ENCODE assay signal across 2 cellular contexts in the genomic region with DNA sequence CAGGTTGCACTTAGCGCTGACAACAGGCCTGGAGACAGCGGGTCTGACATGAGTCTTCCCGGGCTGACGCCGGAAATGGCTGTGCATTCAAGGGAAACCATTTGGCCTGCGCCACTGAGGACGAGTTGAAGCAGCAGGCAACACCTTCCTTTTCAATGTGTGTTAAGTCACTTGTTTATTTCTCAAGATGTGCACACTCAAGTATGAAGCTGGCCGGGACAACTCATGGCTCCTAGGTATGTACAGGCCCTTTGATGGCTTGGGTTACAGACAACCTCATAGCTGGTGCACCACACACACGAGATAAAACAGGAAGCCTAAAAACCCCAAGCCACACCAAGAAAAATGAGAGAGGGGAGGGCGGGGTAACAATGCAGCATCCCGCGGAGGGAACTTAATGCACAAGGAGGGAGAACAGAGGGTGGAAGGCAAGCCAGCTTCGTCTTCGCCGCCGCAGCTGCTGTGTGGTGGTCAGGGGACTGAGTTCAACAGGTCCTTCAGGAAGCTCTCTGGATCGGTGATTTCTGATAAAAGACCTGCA.
TF ChIP-seq lines count a peak whose summit lies in the region.

No MANE protein-coding gene starts in this region.

TF ChIP-seq in liver, 16 proteins besides CTCF, POLR2A, EP300 and RAD21 (continued from another document):
- TF ChIP-seq REST (IDR thresholded peaks at IDR 0.05) (no peak), SP1 (IDR thresholded peaks at IDR 0.05) (no peak), NR2F2 (IDR thresholded peaks at IDR 0.05) (no peak), FOXA1 (IDR thresholded peaks at IDR 0.05) (no peak), HNF4G (IDR thresholded peaks at IDR 0.05) (no peak), FOXA2 (IDR thresholded peaks at IDR 0.05) (no peak), YY1 (IDR thresholded peaks at IDR 0.05) (no peak)
- TF ChIP-seq, protein P1, sequence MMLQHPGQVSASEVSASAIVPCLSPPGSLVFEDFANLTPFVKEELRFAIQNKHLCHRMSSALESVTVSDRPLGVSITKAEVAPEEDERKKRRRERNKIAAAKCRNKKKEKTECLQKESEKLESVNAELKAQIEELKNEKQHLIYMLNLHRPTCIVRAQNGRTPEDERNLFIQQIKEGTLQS (IDR thresholded peaks at IDR 0.05), result no peak

TF ChIP-seq in HepG2, 621 proteins besides CTCF, POLR2A, EP300 and RAD21 (continued from another document):
- no peak for TF ChIP-seq ATF5 (CRISPR knock-in tag; IDR thresholded peaks at IDR 0.05; ENCODE audit: low read depth)
- TF ChIP-seq ZFP36L1 (CRISPR knock-in tag; IDR thresholded peaks at IDR 0.05), result no peak
- TF ChIP-seq NCOR1 (IDR thresholded peaks at IDR 0.05; ENCODE audit: borderline replicate concordance, low read length), result no peak
- no peak for TF ChIP-seq PCBP2 (optimal IDR thresholded peaks at IDR 0.05; ENCODE audit: low read depth, low read length, poor library complexity, severe bottlenecking)
- TF ChIP-seq GTF3A (CRISPR knock-in tag; conservative IDR thresholded peaks at IDR 0.05), result no peak
- no peak for TF ChIP-seq SNAI1 (CRISPR knock-in tag; IDR thresholded peaks at IDR 0.05; ENCODE audit: borderline replicate concordance)
- no peak for TF ChIP-seq GABPA (IDR thresholded peaks at IDR 0.05; ENCODE audit: low read depth, low read length)
- no peak for TF ChIP-seq GABPA (CRISPR knock-in tag; IDR thresholded peaks at IDR 0.05; ENCODE audit: low read depth)
- no peak for TF ChIP-seq AHDC1 (CRISPR knock-in tag; IDR thresholded peaks at IDR 0.05; ENCODE audit: borderline replicate concordance)
- no peak for TF ChIP-seq SP4 (CRISPR knock-in tag; IDR thresholded peaks at IDR 0.05)
